In genomic region chr2:113209869-113210305, GRCh38 we compare ENCODE assay signal across 25 cellular contexts. TPM values are rescaled to one million over a fixed set of nuclear protein-coding genes. Genes with fewer than 3 reads are reported as not detected.
DNase-seq lines count a peak whose midpoint lies in the region; ATAC-seq and TF ChIP-seq lines count a peak whose summit lies in the region.
"Had no signal": no experiment of that assay in that cellular context is flagged by ENCODE, and none has a peak within 500 bp of the region (broad histone marks: within the 10 kb centered on the region; RNA-seq: fewer than 3 reads in every experiment).

No MANE protein-coding gene starts in this region.

- H3K79me1 ChIP-seq in neuronal stem cell (ENCODE audit: low read depth, low read length): no peaks in the 10 kb centered on the region

- H3K36me3 Mint-ChIP-seq in MCF 10A (ENCODE audit: insufficient read depth, unreplicated experiment): no peaks in the 10 kb centered on the region
- H3K36me3 Mint-ChIP-seq in endothelial cell (ENCODE audit: low read depth, unreplicated experiment): no peaks in the 10 kb centered on the region
- H3K36me3 Mint-ChIP-seq: activated naive CD8-positive, alpha-beta T cell; immature natural killer cell; natural killer cell treated with Interleukin-12 subunit alpha and Interleukin-12 subunit beta and Interleukin-15 and Interleukin-18, amount 100 ng/mL, for 72 hours; type B pancreatic cell; WTC11 had no signal

- H3K4me3 Mint-ChIP-seq in MCF 10A (ENCODE audit: unreplicated experiment) (no peak overlapping the region), endothelial cell (ENCODE audit: unreplicated experiment) (no peak overlapping the region)
- H3K4me3 Mint-ChIP-seq: activated naive CD8-positive, alpha-beta T cell; immature natural killer cell; natural killer cell treated with Interleukin-12 subunit alpha and Interleukin-12 subunit beta and Interleukin-15 and Interleukin-18, amount 100 ng/mL, for 72 hours; type B pancreatic cell; WTC11 had no signal

- ATAC-seq in GM19023 (IDR thresholded peaks at IDR 0.05; ENCODE audit: unreplicated experiment): no peak
- ATAC-seq: gastrocnemius medialis; left ventricle myocardium superior; natural killer cell treated with Interleukin-12 subunit alpha and Interleukin-12 subunit beta and Interleukin-15 and Interleukin-18, amount 100 ng/mL, for 72 hours; WTC11 had no signal

- POLR2A ChIA-PET in MCF 10A (lab: Yijun Ruan, JAX): interaction anchor here (1.8 to 4.4 kb wide), 2 partner anchors 24 to 30 kb away, joined by 5 to 64 read pairs; no protein-coding TSS in a partner anchor

- H3K23ac ChIP-seq in neuronal stem cell (ENCODE audit: low read depth, low read length, poor library complexity): no peak overlapping the region

- no peaks in the 10 kb centered on the region for H3K27me3 ChIP-seq in breast epithelium
- no peaks in the 10 kb centered on the region for H3K27me3 ChIP-seq in neuronal stem cell (ENCODE audit: control insufficient read depth in 3 of 3, insufficient read depth in 3 of 3, low read depth in 1 of 3, low read length in 3 of 3)
- H3K27me3 ChIP-seq: gastrocnemius medialis had no signal

- H2AFZ ChIP-seq in neuronal stem cell (ENCODE audit: low read length): no peak overlapping the region

- H3K4me1 Mint-ChIP-seq in MCF 10A (ENCODE audit: insufficient read depth, unreplicated experiment) (peaks cover 36% of the 10 kb centered on the region), endothelial cell (ENCODE audit: unreplicated experiment) (peaks cover 13% of the 10 kb centered on the region)

- no TSS peak for BruUV-seq in MCF 10A (replicated peaks; lab: Mats Ljungman, UMichigan)

- H4K91ac ChIP-seq in neuronal stem cell (ENCODE audit: low read depth, low read length, poor library complexity): no peak overlapping the region

- no peak for TF ChIP-seq CTCF in MCF 10A (IDR thresholded peaks at IDR 0.05; ENCODE audit: unreplicated experiment)
- no peak for TF ChIP-seq CTCF in breast epithelium (IDR thresholded peaks at IDR 0.05)
- no peak for TF ChIP-seq CTCF in endothelial cell (IDR thresholded peaks at IDR 0.05; ENCODE audit: unreplicated experiment)

- peak overlapping the region; percentile 89 for H3K18ac ChIP-seq in neuronal stem cell (ENCODE audit: low read length)

- peak overlapping the region; percentile 27 for H2BK12ac ChIP-seq in neuronal stem cell (ENCODE audit: low read length)

- H3K9me3 Mint-ChIP-seq in MCF 10A (ENCODE audit: unreplicated experiment) (no peaks in the 10 kb centered on the region), endothelial cell (ENCODE audit: unreplicated experiment) (no peaks in the 10 kb centered on the region)
- H3K9me3 Mint-ChIP-seq: immature natural killer cell; natural killer cell treated with Interleukin-12 subunit alpha and Interleukin-12 subunit beta and Interleukin-15 and Interleukin-18, amount 100 ng/mL, for 72 hours; type B pancreatic cell; WTC11 had no signal

- no peak overlapping the region for H2AK5ac ChIP-seq in neuronal stem cell (ENCODE audit: low read depth, low read length)

- H3K4me2 ChIP-seq in neuronal stem cell (ENCODE audit: insufficient read depth, low read length, poor library complexity, severe bottlenecking): no peak overlapping the region

- H3K4me1 ChIP-seq in breast epithelium: no peaks in the 10 kb centered on the region
- H3K4me1 ChIP-seq in neuronal stem cell (ENCODE audit: control insufficient read depth in 2 of 2, insufficient read depth in 1 of 2, low read depth in 1 of 2, low read length in 2 of 2): peaks cover 6 to 14% of the 10 kb centered on the region in 2 donors

- H2BK15ac ChIP-seq in neuronal stem cell (ENCODE audit: low read length): peak overlapping the region; percentile 80

- no peaks in the 10 kb centered on the region for H3K36me3 ChIP-seq in breast epithelium
- H3K36me3 ChIP-seq in neuronal stem cell (replicated peaks in 1 of 2; ENCODE audit: control insufficient read depth in 2 of 2, insufficient read depth in 2 of 2, low read length in 2 of 2): no peaks in the 10 kb centered on the region
- H3K36me3 ChIP-seq: gastrocnemius medialis, sigmoid colon had no signal

- H3K27me3 Mint-ChIP-seq in MCF 10A (ENCODE audit: insufficient read depth, unreplicated experiment) (no peaks in the 10 kb centered on the region), endothelial cell (ENCODE audit: unreplicated experiment) (peaks cover 13% of the 10 kb centered on the region)
- H3K27me3 Mint-ChIP-seq: activated naive CD8-positive, alpha-beta T cell; natural killer cell treated with Interleukin-12 subunit alpha and Interleukin-12 subunit beta and Interleukin-15 and Interleukin-18, amount 100 ng/mL, for 72 hours; type B pancreatic cell had no signal

- no peaks in the 10 kb centered on the region for H3K9me3 ChIP-seq in breast epithelium
- no peaks in the 10 kb centered on the region for H3K9me3 ChIP-seq in neuronal stem cell (replicated peaks in 1 of 2; ENCODE audit: control insufficient read depth in 2 of 2, insufficient read depth in 1 of 2, low read depth in 1 of 2, low read length in 2 of 2)
- H3K9me3 ChIP-seq: gastrocnemius medialis, sigmoid colon had no signal

- no peak overlapping the region for H3K9ac ChIP-seq in neuronal stem cell (ENCODE audit: low read depth, low read length, poor library complexity)

- no peak for TF ChIP-seq POLR2A in breast epithelium (IDR thresholded peaks at IDR 0.05)

- H3K27ac Mint-ChIP-seq in MCF 10A (ENCODE audit: low read depth, unreplicated experiment) (peak overlapping the region; percentile 92), endothelial cell (ENCODE audit: unreplicated experiment) (peak overlapping the region; percentile 63)
- H3K27ac Mint-ChIP-seq: activated naive CD8-positive, alpha-beta T cell; natural killer cell treated with Interleukin-12 subunit alpha and Interleukin-12 subunit beta and Interleukin-15 and Interleukin-18, amount 100 ng/mL, for 72 hours; type B pancreatic cell; WTC11 had no signal

- H3K27ac ChIP-seq in breast epithelium (no peak overlapping the region), neuronal stem cell (replicated peaks; ENCODE audit: low read length) (no peak overlapping the region)

- peak overlapping the region; percentile 91 for H2BK5ac ChIP-seq in neuronal stem cell (ENCODE audit: low read length)

- intact Hi-C loops in MCF 10A (cut with micrococcal nuclease) (loop anchor here (2.0 kb wide), 1 partner anchor 73 kb away; no protein-coding TSS in a partner anchor), breast epithelium (cut with DNase I; ENCODE audit: low total_unique reads) (loop anchor here (5.0 kb wide), 1 partner anchor 162 kb away; no protein-coding TSS in a partner anchor)

- no peak overlapping the region for H2BK120ac ChIP-seq in neuronal stem cell (ENCODE audit: low read depth, low read length)

- no peak for DNase-seq in MCF 10A (ENCODE audit: unreplicated experiment)
- DNase-seq in breast epithelium (ENCODE audit: low spot score in 2 of 2): no peak
- DNase-seq in endothelial cell (ENCODE audit: low spot score): no peak
- DNase-seq in neuronal stem cell (ENCODE audit: low spot score): no peak
- no peak for DNase-seq in GDM1 (lab: John Stamatoyannopoulos, UW)
- no peak for DNase-seq in NCI-H2081 (lab: John Stamatoyannopoulos, UW)
- DNase-seq in NCI-H510A treated with DMSO at 0.1 percent for 48 hours (lab: John Stamatoyannopoulos, UW): no peak
- DNase-seq: activated CD4-positive, alpha-beta T cell treated with anti-CD3 and anti-CD28 coated beads, Interleukin-2, amount 50 U/mL, for 4 hours; activated CD8-positive, alpha-beta memory T cell treated with anti-CD3 and anti-CD28 coated beads, Interleukin-2, amount 50 U/mL, for 4 hours; COR-L47; DMS79; effector CD4-positive, alpha-beta T cell; gastrocnemius medialis; hippocampal formation; immature natural killer cell; left ventricle myocardium superior; NCI-H1092 treated with DMSO at 0.1 percent for 48 hours; NCI-H187 treated with DMSO at 0.1 percent for 48 hours; NCI-H774; sigmoid colon had no signal

- CTCF ChIA-PET in MCF 10A (lab: Yijun Ruan, JAX): interaction anchor here (0.6 to 19.2 kb wide), 3 partner anchors 37 to 180 kb away, joined by 3 to 505 read pairs (median 13); no protein-coding TSS in a partner anchor

- H3K4me3 ChIP-seq in breast epithelium: no peak overlapping the region
- no peak overlapping the region for H3K4me3 ChIP-seq in neuronal stem cell (ENCODE audit: low read length in 2 of 2)
- H3K4me3 ChIP-seq: gastrocnemius medialis, sigmoid colon had no signal

- no peak overlapping the region for H3K4ac ChIP-seq in neuronal stem cell (ENCODE audit: low read length)

- whole genome bisulfite sequencing in neuronal stem cell (ENCODE audit: extremely low coverage in 2 of 2, insufficient read length in 2 of 2, insufficient replicate concordance in 1 of 2), 2 donors: no CpG with 5 or more reads among the region's 7 CpGs

- no peak overlapping the region for H4K8ac ChIP-seq in neuronal stem cell (ENCODE audit: low read depth, low read length)

- peak overlapping the region; percentile 94 for H3K14ac ChIP-seq in neuronal stem cell (ENCODE audit: low read length)

RNA-seq across cellular contexts. Expression of gene PSD4, which starts 36.1 kb away (rescaled TPM):
- total RNA-seq in MCF 10A (2022) (9.6 and 13.2 TPM in 2 replicates), breast epithelium (10 to 100 TPM in 2 of 3 donors, 1 to 10 TPM in 1; 4.3 to 61.2 (median 40.3) TPM), endothelial cell (ENCODE audit: unreplicated experiment) (1.9 TPM)
- polyA plus RNA-seq in neuronal stem cell (2013, experiment 1 of 2): 0.52 TPM
- polyA plus RNA-seq in neuronal stem cell (2013, experiment 2 of 2): 0.78 TPM
